In the genomic region with DNA sequence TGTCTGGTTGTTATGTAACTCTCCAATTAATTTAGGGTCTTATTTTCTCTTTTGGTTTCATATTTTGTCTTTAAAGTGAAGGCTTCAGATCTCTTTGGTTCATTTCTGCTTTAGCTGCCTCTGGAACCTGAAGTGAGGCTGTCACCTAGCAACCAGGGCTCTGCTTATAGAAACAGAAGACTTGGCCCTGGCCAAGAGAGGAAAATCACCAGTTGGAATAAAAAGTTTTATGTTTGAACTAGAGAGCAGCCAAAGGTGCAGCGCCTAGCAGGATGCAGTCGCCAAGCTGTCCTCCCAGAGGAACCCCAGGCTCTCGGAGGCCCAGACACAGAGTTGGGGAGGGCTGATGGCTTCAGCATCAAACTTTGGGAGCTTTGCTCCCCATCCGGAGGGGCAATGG, we compare ENCODE assay signal across 12 cellular contexts. TPM values are rescaled to one million over a fixed set of nuclear protein-coding genes. Genes with fewer than 3 reads are reported as not detected.
DNase-seq lines count a peak whose midpoint lies in the region; ATAC-seq and TF ChIP-seq lines count a peak whose summit lies in the region.
"Had no signal": no experiment of that assay in that cellular context is flagged by ENCODE, and none has a peak within 500 bp of the region (broad histone marks: within the 10 kb centered on the region; RNA-seq: fewer than 3 reads in every experiment).

No MANE protein-coding gene starts in this region.

- H3K9me3 ChIP-seq in muscle layer of colon (ENCODE audit: low read length) (no peaks in the 10 kb centered on the region), upper lobe of right lung (no peaks in the 10 kb centered on the region)

- peak; percentile 34 for DNase-seq in GM13976 (ENCODE audit: low spot score)
- peak; percentile 13 for DNase-seq in NAMALWA (ENCODE audit: low spot score)
- DNase-seq in caudate nucleus (lab: John Stamatoyannopoulos, UW): peak in 14 of 61 donors; percentile 2 to 67 (median 14)
- no peak for DNase-seq in NCI-H226
- no peak for DNase-seq in upper lobe of right lung
- DNase-seq: mesenchymal stem cell; NCI-H1417 treated with DMSO at 0.1 percent for 48 hours; stimulated activated CD4-positive, alpha-beta T cell treated with anti-CD3 and anti-CD28 coated beads, Interleukin-2, amount 100 ng/mL, for 24 hours had no signal

- ATAC-seq in HG03521 (IDR thresholded peaks at IDR 0.05; ENCODE audit: unreplicated experiment) (no peak), GM21515 (IDR thresholded peaks at IDR 0.05; ENCODE audit: unreplicated experiment) (no peak), upper lobe of right lung (no peak)

- TF ChIP-seq CTCF in GM13976 (IDR thresholded peaks at IDR 0.05; ENCODE audit: borderline replicate concordance, control extremely low read depth, extremely low read depth, insufficient read depth, missing control alignments) (no peak), upper lobe of right lung (IDR thresholded peaks at IDR 0.05) (no peak)

- H3K9ac ChIP-seq in muscle layer of colon (ENCODE audit: low read length): no peak overlapping the region

- in situ Hi-C loops in GM13976 (cut with MboI; ENCODE audit: low sequenced_read_pairs, unreplicated experiment): no loop called here

- H3K4me3 ChIP-seq in muscle layer of colon (ENCODE audit: low read depth in 1 of 2, low read length in 2 of 2): peak overlapping the region in 1 of 2 donors; percentile 11
- no peak overlapping the region for H3K4me3 ChIP-seq in upper lobe of right lung
- H3K4me3 ChIP-seq: upper lobe of left lung had no signal

- peak overlapping the region; percentile 48 for H3K27ac ChIP-seq in caudate nucleus (ENCODE audit: low read depth, low read length)
- H3K27ac ChIP-seq in muscle layer of colon (ENCODE audit: low read depth, low read length): peak overlapping the region; percentile 7
- no peak overlapping the region for H3K27ac ChIP-seq in upper lobe of right lung
- H3K27ac ChIP-seq: upper lobe of left lung had no signal

- H3K4me1 ChIP-seq in muscle layer of colon (ENCODE audit: insufficient read depth, low read length): peaks cover 44% of the 10 kb centered on the region
- no peaks in the 10 kb centered on the region for H3K4me1 ChIP-seq in upper lobe of right lung
- H3K4me1 ChIP-seq: upper lobe of left lung had no signal

- H3K27me3 ChIP-seq in muscle layer of colon (ENCODE audit: control insufficient read depth in 1 of 2, insufficient read depth in 2 of 2, low read length in 2 of 2) (no peaks in the 10 kb centered on the region), upper lobe of right lung (no peaks in the 10 kb centered on the region)
- H3K27me3 ChIP-seq: upper lobe of left lung had no signal

- H3K36me3 ChIP-seq in muscle layer of colon (ENCODE audit: insufficient read depth, low read length): no peaks in the 10 kb centered on the region
- no peaks in the 10 kb centered on the region for H3K36me3 ChIP-seq in upper lobe of right lung
- H3K36me3 ChIP-seq: upper lobe of left lung had no signal

- intact Hi-C loops in upper lobe of right lung (cut with DNase I): no loop called here

RNA-seq across cellular contexts. Expression of gene LYZL4, which starts 41.1 kb away (rescaled TPM):
- total RNA-seq in upper lobe of right lung: not detected
- total RNA-seq: upper lobe of left lung had no signal

Comparison
In these comparisons a context has a peak if more than half of its experiments do, and no peak if none do; other contexts are left out.
1. DNase-seq: peak in GM13976 (single experiment) and NAMALWA (single experiment); none in NCI-H226 (single experiment) and upper lobe of right lung (single experiment).